In genomic region chr6:39530201-39530759, GRCh38 we compare ENCODE assay signal across 9 cellular contexts.
A peak's percentile ranks its signal among the peaks of the same experiment; 100 is the strongest.
DNase-seq lines count a peak whose midpoint lies in the region; ATAC-seq and TF ChIP-seq lines count a peak whose summit lies in the region.
"Had no signal": no experiment of that assay in that cellular context is flagged by ENCODE, and none has a peak within 500 bp of the region (broad histone marks: within the 10 kb centered on the region; RNA-seq: fewer than 3 reads in every experiment).

No MANE protein-coding gene starts in this region.

- no peak overlapping the region for H3K27ac ChIP-seq in fibroblast of lung (ENCODE audit: insufficient read depth, low read length)
- H3K27ac ChIP-seq in CD4-positive, alpha-beta memory T cell (ENCODE audit: low read depth, low read length), result no peak overlapping the region

- peaks cover 0 to 7% (median 0%) of the 10 kb centered on the region in 8 donors for H3K9me3 Mint-ChIP-seq in CD4-positive, alpha-beta memory T cell

- peaks cover 0 to 3% of the 10 kb centered on the region in 2 donors for H3K36me3 Mint-ChIP-seq in CD4-positive, alpha-beta memory T cell

- peak overlapping the region; percentile 44 for H3K4me2 ChIP-seq in fibroblast of lung (ENCODE audit: extremely low read depth, insufficient read depth, low read length)

- H3K27me3 ChIP-seq in fibroblast of lung (ENCODE audit: control insufficient read depth, insufficient read depth, low read length), result no peaks in the 10 kb centered on the region
- H3K27me3 ChIP-seq in CD4-positive, alpha-beta memory T cell (ENCODE audit: insufficient read depth, low read length), result peaks cover 2% of the 10 kb centered on the region
- H3K27me3 ChIP-seq: heart left ventricle had no signal

- peak overlapping the region; percentile 6 for H2AFZ ChIP-seq in fibroblast of lung (ENCODE audit: low read length)

- H3K4me1 Mint-ChIP-seq in CD4-positive, alpha-beta memory T cell, result no peaks in the 10 kb centered on the region

- CTCF ChIA-PET in CD4-positive, alpha-beta memory T cell (lab: Charles Lee; ENCODE audit: partially characterized antibody), result no interaction called here

- DNase-seq in ELR (ENCODE audit: low read depth) (peak; percentile 49), fibroblast of lung (ENCODE audit: low read depth in 2 of 2) (peak; percentile 31 to 66), left lobe of liver (ENCODE audit: low spot score) (no peak), amygdala (lab: John Stamatoyannopoulos, UW) (no peak), CD1c-positive myeloid dendritic cell (ENCODE audit: extremely low spot score) (no peak)
- DNase-seq in CD4-positive, alpha-beta memory T cell, result no peak
- DNase-seq: heart left ventricle had no signal

- no peak for TF ChIP-seq CTCF in fibroblast of lung (conservative IDR thresholded peaks at IDR 0.05 in 1 of 2, IDR thresholded peaks at IDR 0.05 in 1 of 2; ENCODE audit: low read depth in 1 of 2, low read length in 2 of 2)

- no peak overlapping the region for H3K9ac ChIP-seq in fibroblast of lung (ENCODE audit: insufficient read depth, low read length)

- H3K79me2 ChIP-seq in fibroblast of lung (ENCODE audit: control insufficient read depth, insufficient read depth, low read length), result no peaks in the 10 kb centered on the region

- H3K27me3 Mint-ChIP-seq in CD4-positive, alpha-beta memory T cell, result peaks cover 6 to 20% of the 10 kb centered on the region in 2 donors

- no peaks in the 10 kb centered on the region for H4K20me1 ChIP-seq in fibroblast of lung (ENCODE audit: control insufficient read depth, extremely low read depth, insufficient read depth, low read length)

- no peaks in the 10 kb centered on the region for H3K9me3 ChIP-seq in fibroblast of lung (ENCODE audit: control insufficient read depth, insufficient read depth, low read depth, low read length)
- H3K9me3 ChIP-seq in CD4-positive, alpha-beta memory T cell (ENCODE audit: control insufficient read depth in 1 of 2, low read length in 2 of 2), result no peaks in the 10 kb centered on the region
- H3K9me3 ChIP-seq: heart left ventricle had no signal

- H3K36me3 ChIP-seq in fibroblast of lung (ENCODE audit: control insufficient read depth, insufficient read depth, low read length), result no peaks in the 10 kb centered on the region
- no peaks in the 10 kb centered on the region for H3K36me3 ChIP-seq in CD4-positive, alpha-beta memory T cell (ENCODE audit: insufficient read depth, low read length)
- H3K36me3 ChIP-seq: heart left ventricle had no signal

- no peak overlapping the region for H3K4me3 Mint-ChIP-seq in CD4-positive, alpha-beta memory T cell

- POLR2A ChIA-PET in CD4-positive, alpha-beta memory T cell (lab: Charles Lee; ENCODE audit: partially characterized antibody), result no interaction called here

- peak overlapping the region in 1 of 4 experiments; percentile 9 for H3K4me3 ChIP-seq in fibroblast of lung (replicated peaks in 1 of 4; ENCODE audit: control extremely low read depth in 1 of 4, insufficient read depth in 1 of 4, low read depth in 3 of 4, low read length in 4 of 4)
- H3K4me3 ChIP-seq in CD4-positive, alpha-beta memory T cell (ENCODE audit: low read length in 2 of 2), result no peak overlapping the region

- no peaks in the 10 kb centered on the region for H3K4me1 ChIP-seq in fibroblast of lung (ENCODE audit: control insufficient read depth, extremely low read depth, insufficient read depth, low read length)
- H3K4me1 ChIP-seq in CD4-positive, alpha-beta memory T cell (ENCODE audit: insufficient read depth, low read length), result no peaks in the 10 kb centered on the region

- intact Hi-C loops in CD4-positive, alpha-beta memory T cell (cut with micrococcal nuclease), result no loop called here

- peak; percentile 98 for ATAC-seq in GM19452 (IDR thresholded peaks at IDR 0.05; ENCODE audit: unreplicated experiment)
- peak; percentile 97 for ATAC-seq in HG03439 (IDR thresholded peaks at IDR 0.05; ENCODE audit: unreplicated experiment)
- ATAC-seq in left lobe of liver, result no peak

- no peak overlapping the region for H3K27ac Mint-ChIP-seq in CD4-positive, alpha-beta memory T cell

Comparison
In these comparisons a context has a peak if more than half of its experiments do, and no peak if none do; other contexts are left out.
1. DNase-seq: peak in ELR (single experiment) and fibroblast of lung (2 of 2); none in left lobe of liver (single experiment), amygdala (0 of 56), CD1c-positive myeloid dendritic cell (single experiment) and CD4-positive, alpha-beta memory T cell (0 of 5).